27 cellular contexts compared by ENCODE assay signal in genomic region chr5:34982823-34983222, GRCh38.
"Had no signal": no experiment of that assay in that cellular context is flagged by ENCODE, and none has a peak within 500 bp of the region (broad histone marks: within the 10 kb centered on the region; RNA-seq: fewer than 3 reads in every experiment).

No MANE protein-coding gene starts in this region.

- H3K36me3 ChIP-seq: colonic mucosa, esophagus squamous epithelium, gastrocnemius medialis had no signal

- H3K27ac ChIP-seq: colonic mucosa, epithelial cell of prostate, esophagus squamous epithelium, gastrocnemius medialis, hepatocyte had no signal

- DNase-seq: colonic mucosa; cortex of kidney; effector CD8-positive, alpha-beta T cell; effector memory CD8-positive, alpha-beta T cell; endodermal cell; erythroblast; esophagus squamous epithelium; foreskin fibroblast; foreskin melanocyte; gastrocnemius medialis; glutamatergic neuron; head of caudate nucleus; hypothalamus; immature natural killer cell; islet precursor cell; kidney; kidney glomerular epithelial cell; left colon; left ventricle myocardium superior; mammary epithelial cell; mesendoderm; midbrain had no signal

- ATAC-seq: effector memory CD8-positive, alpha-beta T cell; esophagus mucosa; gastrocnemius medialis; left colon; left lobe of liver; left ventricle myocardium superior had no signal

- H3K4me1 ChIP-seq: colonic mucosa, esophagus squamous epithelium, gastrocnemius medialis had no signal

- H3K4me3 ChIP-seq: colonic mucosa, esophagus squamous epithelium, gastrocnemius medialis, hepatocyte, lung had no signal

- H3K27me3 ChIP-seq: colonic mucosa, gastrocnemius medialis, hepatocyte had no signal

- H3K9me3 ChIP-seq: colonic mucosa had no signal
